In the genomic region with DNA sequence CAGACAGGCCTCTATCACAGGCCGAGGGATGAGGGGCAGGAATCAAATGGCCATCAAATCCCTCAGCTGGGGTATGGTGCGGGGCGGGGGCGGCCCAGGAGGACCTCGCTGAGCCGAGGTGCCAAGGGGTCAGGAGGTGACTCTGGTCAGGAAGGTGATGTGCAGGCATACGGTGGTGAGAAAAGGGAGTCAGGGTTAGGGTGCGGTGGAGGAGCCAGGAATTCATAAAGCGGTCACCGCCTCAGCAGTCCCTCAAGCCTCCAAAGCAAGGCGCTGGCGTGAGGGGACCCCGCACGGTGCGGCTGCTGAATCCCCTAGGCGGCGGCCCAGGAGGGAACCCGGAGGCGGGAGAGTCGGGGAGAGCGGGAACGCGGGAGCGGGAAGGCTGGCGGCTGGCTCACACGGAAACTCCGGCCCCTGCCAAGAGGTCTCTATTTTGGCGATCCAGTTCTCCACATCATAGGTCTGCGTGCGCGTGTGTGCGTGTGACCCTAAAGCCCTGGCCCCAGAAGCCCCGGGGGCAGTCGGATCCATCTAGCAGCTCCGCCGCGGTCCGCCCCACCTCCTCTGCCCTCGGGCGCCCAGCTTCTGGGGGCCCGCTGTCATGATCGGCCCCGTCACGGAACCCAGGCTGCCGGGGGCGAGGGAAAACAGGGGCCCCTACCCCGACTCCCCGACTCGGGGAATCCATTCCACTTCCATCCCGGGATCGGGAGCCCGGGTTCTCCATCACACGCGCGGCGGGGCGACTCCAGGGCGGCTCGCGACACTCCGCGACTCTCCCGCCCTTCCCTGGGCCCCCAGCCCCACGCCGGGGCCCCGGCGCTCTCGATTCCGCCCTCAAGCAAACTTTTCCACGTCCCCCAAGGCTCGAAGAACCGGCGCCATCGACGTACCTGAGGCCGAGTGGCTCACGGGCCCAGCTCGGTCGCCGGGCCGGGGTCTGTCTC, we compare ENCODE assay signal across 1 cellular context.
A peak's percentile ranks its signal among the peaks of the same experiment; 100 is the strongest.
TF ChIP-seq lines count a peak whose summit lies in the region.

No MANE protein-coding gene starts in this region.

TF ChIP-seq in H1, 55 proteins besides CTCF, POLR2A, EP300 and RAD21:
- TF ChIP-seq BCL11A (IDR thresholded peaks at IDR 0.05; ENCODE audit: low read depth in 2 of 2, low read length in 2 of 2) (no peak), MAX (IDR thresholded peaks at IDR 0.05) (peak; percentile 72), SAP30 (IDR thresholded peaks at IDR 0.05; ENCODE audit: insufficient read depth, insufficient replicate concordance, low read length) (no peak), CEBPB (IDR thresholded peaks at IDR 0.05; ENCODE audit: low read depth, low read length) (no peak), KDM4A (IDR thresholded peaks at IDR 0.05; ENCODE audit: low read depth, low read length, severe bottlenecking) (peak; percentile 12), JUND (IDR thresholded peaks at IDR 0.05; ENCODE audit: low read length) (no peak), POLR2AphosphoS5 (IDR thresholded peaks at IDR 0.05; ENCODE audit: low read depth, low read length) (no peak), RFX5 (IDR thresholded peaks at IDR 0.05; ENCODE audit: borderline replicate concordance, low read depth, low read length) (no peak), SUZ12 (IDR thresholded peaks at IDR 0.05; ENCODE audit: low read length) (peak; percentile 79), SRF (IDR thresholded peaks at IDR 0.05; ENCODE audit: low read depth, low read length) (no peak), EZH2 (IDR thresholded peaks at IDR 0.05; ENCODE audit: low read depth, low read length, severe bottlenecking) (peak; percentile 60), SIX5 (IDR thresholded peaks at IDR 0.05; ENCODE audit: low read depth, low read length) (no peak), E2F6 (IDR thresholded peaks at IDR 0.05) (peak; percentile 93), HDAC6 (IDR thresholded peaks at IDR 0.05; ENCODE audit: low read depth, low read length) (no peak)
- TF ChIP-seq, protein P1, sequence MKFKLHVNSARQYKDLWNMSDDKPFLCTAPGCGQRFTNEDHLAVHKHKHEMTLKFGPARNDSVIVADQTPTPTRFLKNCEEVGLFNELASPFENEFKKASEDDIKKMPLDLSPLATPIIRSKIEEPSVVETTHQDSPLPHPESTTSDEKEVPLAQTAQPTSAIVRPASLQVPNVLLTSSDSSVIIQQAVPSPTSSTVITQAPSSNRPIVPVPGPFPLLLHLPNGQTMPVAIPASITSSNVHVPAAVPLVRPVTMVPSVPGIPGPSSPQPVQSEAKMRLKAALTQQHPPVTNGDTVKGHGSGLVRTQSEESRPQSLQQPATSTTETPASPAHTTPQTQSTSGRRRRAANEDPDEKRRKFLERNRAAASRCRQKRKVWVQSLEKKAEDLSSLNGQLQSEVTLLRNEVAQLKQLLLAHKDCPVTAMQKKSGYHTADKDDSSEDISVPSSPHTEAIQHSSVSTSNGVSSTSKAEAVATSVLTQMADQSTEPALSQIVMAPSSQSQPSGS (IDR thresholded peaks at IDR 0.05; ENCODE audit: low read length): no peak
- TF ChIP-seq, protein P2, sequence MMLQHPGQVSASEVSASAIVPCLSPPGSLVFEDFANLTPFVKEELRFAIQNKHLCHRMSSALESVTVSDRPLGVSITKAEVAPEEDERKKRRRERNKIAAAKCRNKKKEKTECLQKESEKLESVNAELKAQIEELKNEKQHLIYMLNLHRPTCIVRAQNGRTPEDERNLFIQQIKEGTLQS (IDR thresholded peaks at IDR 0.05; ENCODE audit: insufficient read depth, low read depth, low read length): no peak
